Comparison of ENCODE assay signal across 8 cellular contexts in the genomic region with DNA sequence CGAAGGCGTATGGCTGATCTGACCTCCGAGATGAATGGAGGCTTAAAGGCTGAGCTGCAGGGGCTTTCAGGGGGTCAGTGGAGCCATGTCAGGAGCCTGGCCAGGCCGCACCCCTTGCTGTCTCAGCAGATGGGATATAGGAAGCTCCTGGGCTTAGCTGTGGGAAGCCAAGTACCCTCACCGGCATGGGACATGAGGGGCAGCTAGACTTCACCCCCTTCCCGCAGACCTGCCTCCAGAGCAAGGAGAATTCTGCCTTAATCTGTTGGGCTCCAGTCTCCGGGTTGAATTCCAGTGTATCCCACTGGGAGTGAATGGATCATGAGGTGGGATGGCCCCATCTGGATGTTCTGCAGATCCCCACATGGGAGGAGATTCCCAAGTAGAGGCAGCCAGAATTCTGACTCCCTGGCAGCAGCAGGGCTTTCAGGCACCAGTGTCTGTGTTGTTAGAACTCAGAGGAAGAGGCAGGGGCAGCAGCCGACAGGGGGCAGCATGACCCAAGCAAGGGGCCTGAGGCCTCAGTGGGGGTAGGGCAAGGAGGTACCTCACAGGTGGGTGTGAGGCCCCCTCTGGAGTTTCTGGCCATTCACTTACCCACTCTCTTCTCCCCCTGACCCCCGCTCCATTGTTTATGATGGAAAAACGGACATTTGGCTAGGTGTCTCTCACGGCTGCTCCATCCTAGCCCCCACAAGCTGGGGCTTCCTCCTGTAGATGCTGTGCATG. TPM values are rescaled to one million over a fixed set of nuclear protein-coding genes. Genes with fewer than 3 reads are reported as not detected.
DNase-seq lines count a peak whose midpoint lies in the region; ATAC-seq, FAIRE-seq and TF ChIP-seq lines count a peak whose summit lies in the region.

No MANE protein-coding gene starts in this region.

- BruUV-seq in K562 (replicated peaks; lab: Mats Ljungman, UMichigan) = no TSS peak

- no peak overlapping the region for H3K4me3 ChIP-seq in CD4-positive, CD25-positive, alpha-beta regulatory T cell (ENCODE audit: low read depth, low read length)
- H3K4me3 ChIP-seq in K562 = no peak overlapping the region
- H3K4me3 ChIP-seq in lower lobe of right lung = no peak overlapping the region

- intact Hi-C loops in K562 (cut with micrococcal nuclease) = loop anchor here (1.0 kb wide), 2 partner anchors 29 to 161 kb away; no protein-coding TSS in a partner anchor
- intact Hi-C loops in lower lobe of right lung (cut with DNase I) = no loop called here

- H3K27ac Mint-ChIP-seq in CD4-positive, CD25-positive, alpha-beta regulatory T cell = peak overlapping the region in 2 of 3 donors; percentile 26 to 87

- H3K9me1 ChIP-seq in K562 (ENCODE audit: control insufficient read depth, insufficient read depth, low read length) = no peaks in the 10 kb centered on the region

- ATAC-seq in CD4-positive, CD25-positive, alpha-beta regulatory T cell (ENCODE audit: low read depth in 2 of 2) = peak; percentile 38 to 59
- ATAC-seq in K562 = peak; percentile 96
- ATAC-seq in lower lobe of right lung = peak; percentile 71 to 76
- ATAC-seq in HG03095 (IDR thresholded peaks at IDR 0.05; ENCODE audit: unreplicated experiment) = no peak

- H3K4me1 ChIP-seq in CD4-positive, CD25-positive, alpha-beta regulatory T cell (ENCODE audit: control insufficient read depth, insufficient read depth, low read length, poor library complexity, severe bottlenecking) = no peaks in the 10 kb centered on the region
- H3K4me1 ChIP-seq in K562 (replicated peaks in 1 of 2; ENCODE audit: control insufficient read depth in 2 of 2, insufficient read depth in 2 of 2, low read length in 2 of 2) = peaks cover 0 to 5% of the 10 kb centered on the region in 2 experiments; a peak in 1 of 5 replicates
- peaks cover under 1% of the 10 kb centered on the region for H3K4me1 ChIP-seq in lower lobe of right lung

- peak overlapping the region in 1 of 2 experiments; percentile 71; a peak in 2 of 4 replicates for H3K9ac ChIP-seq in K562 (ENCODE audit: insufficient read depth in 1 of 2, low read depth in 2 of 2, low read length in 2 of 2)

- 41% methylated on average over 11 of the region's 11 CpGs for WGBS in K562 (ENCODE audit: insufficient coverage, low coverage, missing lambda C conversion rate)

- peak; percentile 88 to 92 (median 91) for TF ChIP-seq CTCF in K562 (IDR thresholded peaks at IDR 0.05 in 2 of 3, conservative IDR thresholded peaks at IDR 0.05 in 1 of 3; ENCODE audit: insufficient read depth in 2 of 3, low read depth in 1 of 3, low read length in 3 of 3)
- peak; percentile 61 for TF ChIP-seq CTCF in lower lobe of right lung (IDR thresholded peaks at IDR 0.05)

- H3K36me3 ChIP-seq in CD4-positive, CD25-positive, alpha-beta regulatory T cell (ENCODE audit: control insufficient read depth, insufficient read depth, low read length) = peaks cover 43% of the 10 kb centered on the region
- H3K36me3 ChIP-seq in K562 (ENCODE audit: control insufficient read depth, insufficient read depth, low read length) (peaks cover 13% of the 10 kb centered on the region; the same call in 2 of the 3 replicates), lower lobe of right lung (peaks cover 95% of the 10 kb centered on the region)

- no peak for TF ChIP-seq POLR2A in K562 (conservative IDR thresholded peaks at IDR 0.05)

- H3K4me3 Mint-ChIP-seq in CD4-positive, CD25-positive, alpha-beta regulatory T cell = no peak overlapping the region

- no peaks in the 10 kb centered on the region for H3K27me3 ChIP-seq in CD4-positive, CD25-positive, alpha-beta regulatory T cell (ENCODE audit: control insufficient read depth, insufficient read depth, low read length)
- no peaks in the 10 kb centered on the region for H3K27me3 ChIP-seq in K562 (ENCODE audit: control insufficient read depth in 2 of 2, insufficient read depth in 2 of 2, low read length in 2 of 2)
- H3K27me3 ChIP-seq in lower lobe of right lung (ENCODE audit: low read depth) = no peaks in the 10 kb centered on the region

- in situ Hi-C loops in K562 (cut with MboI) = no loop called here

- no peak overlapping the region for H2AFZ ChIP-seq in K562 (ENCODE audit: low read depth, low read length)

- no peaks in the 10 kb centered on the region for H3K9me3 ChIP-seq in CD4-positive, CD25-positive, alpha-beta regulatory T cell (ENCODE audit: control insufficient read depth in 2 of 2, low read length in 2 of 2)
- no peaks in the 10 kb centered on the region for H3K9me3 ChIP-seq in K562 (replicated peaks; ENCODE audit: control insufficient read depth, insufficient read depth, low read depth, low read length)
- no peaks in the 10 kb centered on the region for H3K9me3 ChIP-seq in lower lobe of right lung

- H3K36me3 Mint-ChIP-seq in CD4-positive, CD25-positive, alpha-beta regulatory T cell = peaks cover 17% of the 10 kb centered on the region

- POLR2A ChIA-PET in K562 (lab: Yijun Ruan, JAX) = interaction anchor here (0.8 to 63.9 kb wide), 4 partner anchors 7 to 317 kb away, joined by 3 to 1576 read pairs (median 7); a partner anchor contains a TSS

- H3K4me1 Mint-ChIP-seq in CD4-positive, CD25-positive, alpha-beta regulatory T cell = peaks cover 0 to 24% (median 9%) of the 10 kb centered on the region in 4 donors

- CTCF ChIA-PET in K562 (lab: Yijun Ruan, JAX; ENCODE audit: low intra/inter-chr PET ratio) = interaction anchor here (0.6 to 3.1 kb wide), 4 partner anchors 45 to 390 kb away, joined by 3 to 32 read pairs (median 3); no protein-coding TSS in a partner anchor

- no peaks in the 10 kb centered on the region for H3K79me2 ChIP-seq in K562 (ENCODE audit: control insufficient read depth, insufficient read depth, low read length)

- H3K27me3 Mint-ChIP-seq in CD4-positive, CD25-positive, alpha-beta regulatory T cell = no peaks in the 10 kb centered on the region

- no peaks in the 10 kb centered on the region for H4K20me1 ChIP-seq in K562 (replicated peaks; ENCODE audit: control insufficient read depth, insufficient read depth, low read length)

- no peak overlapping the region for H3K27ac ChIP-seq in CD4-positive, CD25-positive, alpha-beta regulatory T cell (ENCODE audit: insufficient read depth, low read length, poor library complexity, severe bottlenecking)
- H3K27ac ChIP-seq in K562 (ENCODE audit: extremely low read depth, low read depth, low read length) (no peak overlapping the region), lower lobe of right lung (no peak overlapping the region)

- H3K4me2 ChIP-seq in K562 (ENCODE audit: insufficient read depth, low read length) = no peak overlapping the region

- peak; percentile 33 to 68 (median 51) for DNase-seq in CD4-positive, CD25-positive, alpha-beta regulatory T cell
- DNase-seq in HT1080 (ENCODE audit: low read depth) (peak; percentile 52), UCSD-AML1 (lab: John Stamatoyannopoulos, UW; ENCODE audit: unreplicated experiment) (peak; percentile 74), K562 (ENCODE audit: extremely low read depth in 1 of 4, low spot score in 3 of 4) (peak; percentile 79 to 85 (median 81)), lower lobe of right lung (peak; percentile 73), RCC 7860 (ENCODE audit: low spot score) (no peak)
- peak; percentile 33 to 55 for DNase-seq in stimulated activated CD8-positive, alpha-beta memory T cell treated with anti-CD3 and anti-CD28 coated beads, Interleukin-2, amount 100 ng/mL, for 1 hour (ENCODE audit: low read depth in 2 of 2)

- H3K9me3 Mint-ChIP-seq in CD4-positive, CD25-positive, alpha-beta regulatory T cell = no peaks in the 10 kb centered on the region

- TF ChIP-seq RAD21 in K562 (CRISPR knock-in tag; conservative IDR thresholded peaks at IDR 0.05 in 1 of 2, IDR thresholded peaks at IDR 0.05 in 1 of 2) = peak; percentile 96 to 97

- FAIRE-seq in K562 (lab: Jason Lieb, UNC) = peak; percentile 78
- FAIRE-seq in RCC 7860 (lab: Jason Lieb, UNC) = no peak

- TF ChIP-seq EP300 in K562 (IDR thresholded peaks at IDR 0.05; ENCODE audit: low read length) = no peak

RNA-seq across cellular contexts. Expression of a gene that starts 19.1 kb away (rescaled TPM):
- 44.5 TPM for total RNA-seq in CD4-positive, CD25-positive, alpha-beta regulatory T cell
- polyA plus RNA-seq in CD4-positive, CD25-positive, alpha-beta regulatory T cell = 10 to 100 TPM; 19.9 to 74.7 (median 44.6) TPM
- total RNA-seq in HT1080 (2014; rRNA removed; shearing (Covaris generic)) = 349 and 399 TPM in 2 replicates
- polyA plus RNA-seq in HT1080 (2015; cell fraction: cytosol; rRNA removed) = 49.7 and 62.8 TPM in 2 replicates
- 57.6 and 66.0 TPM in 2 replicates for polyA plus RNA-seq in HT1080 (2015; cell fraction: nucleus; rRNA removed)
- total RNA-seq in K562 (2011; cell fraction: chromatin; rRNA removed; ENCODE audit: low replicate concordance) = 12.5 and 27.5 TPM in 2 replicates
- total RNA-seq in K562 (2011; cell fraction: nucleolus; rRNA removed) = 22.3 and 22.9 TPM in 2 replicates
- total RNA-seq in K562 (2011; cell fraction: nucleoplasm; rRNA removed) = 12.0 and 16.9 TPM in 2 replicates
- total RNA-seq in K562 (2014; rRNA removed) = 59.5 and 80.5 TPM in 2 replicates
- total RNA-seq in K562 (2014; rRNA removed; fragmentation: Illumina TruSeq; extraction: Trizol) = 18.9 and 25.3 TPM in 2 replicates
- total RNA-seq in K562 (2015; rRNA removed; fragmentation: Illumina TruSeq; extraction: Trizol) = 82.9 and 85.5 TPM in 2 replicates
- total RNA-seq in K562 (2021) = 56.0 and 59.5 TPM in 2 replicates
- polyA plus RNA-seq in K562 (2011; rRNA removed) = 64.7 and 70.7 TPM in 2 replicates
- 65.8 and 109 TPM in 2 replicates for polyA plus RNA-seq in K562 (2011; cell fraction: cytosol; rRNA removed)
- 41.7 and 43.1 TPM in 2 replicates for polyA plus RNA-seq in K562 (2011; cell fraction: nucleus; rRNA removed)
- 96.2 and 154 TPM in 2 replicates for polyA plus RNA-seq in K562 (2012)
- polyA plus RNA-seq in K562 (2014; fragmentation: Illumina TruSeq; extraction: Trizol) = 39.4 and 48.0 TPM in 2 replicates
- polyA plus RNA-seq in K562 (2014; fragmentation: Nextera tagmentation; extraction: Ambion mirVana) = 10 to 100 TPM; 10.6 to 21.7 TPM
- polyA plus RNA-seq in K562 (2014; rRNA removed) = 83.4 and 90.4 TPM in 2 replicates
- 14.5 and 26.8 TPM in 2 replicates for polyA minus RNA-seq in K562 (2011; rRNA and poly(A)+ RNA removed)
- 16.9 and 25.1 TPM in 2 replicates for polyA minus RNA-seq in K562 (2011; cell fraction: cytosol; rRNA and poly(A)+ RNA removed)
- 11.3 and 15.8 TPM in 2 replicates for polyA minus RNA-seq in K562 (2011; cell fraction: nucleus; rRNA and poly(A)+ RNA removed)
- total RNA-seq in lower lobe of right lung = 555 TPM

RNA-seq across cellular contexts. Expression of a gene that starts 27.4 kb away (rescaled TPM):
- 0.25 TPM for total RNA-seq in CD4-positive, CD25-positive, alpha-beta regulatory T cell
- not detected for polyA plus RNA-seq in CD4-positive, CD25-positive, alpha-beta regulatory T cell
- 0.26 TPM in 1 of 2 replicates, not detected in the other for total RNA-seq in HT1080 (2014; rRNA removed; shearing (Covaris generic))
- 0.17 and 0.28 TPM in 2 replicates for polyA plus RNA-seq in HT1080 (2015; cell fraction: cytosol; rRNA removed)
- 0.24 and 0.35 TPM in 2 replicates for polyA plus RNA-seq in HT1080 (2015; cell fraction: nucleus; rRNA removed)
- 0.32 and 1.1 TPM in 2 replicates for total RNA-seq in K562 (2011; cell fraction: chromatin; rRNA removed; ENCODE audit: low replicate concordance)
- 1.7 and 1.8 TPM in 2 replicates for total RNA-seq in K562 (2011; cell fraction: nucleolus; rRNA removed)
- 0.73 TPM in 1 of 2 replicates, not detected in the other for total RNA-seq in K562 (2011; cell fraction: nucleoplasm; rRNA removed)
- total RNA-seq in K562 (2014; rRNA removed) (0.20 TPM in 1 of 2 replicates, not detected in the other), K562 (2014; rRNA removed; fragmentation: Illumina TruSeq; extraction: Trizol) (0.76 TPM in 1 of 2 replicates, not detected in the other), K562 (2015; rRNA removed; fragmentation: Illumina TruSeq; extraction: Trizol) (0.14 TPM in 1 of 2 replicates, not detected in the other), K562 (2021) (0.33 and 0.36 TPM in 2 replicates), lower lobe of right lung (0.97 TPM)
- polyA plus RNA-seq in K562 (2011; rRNA removed) (0.34 and 0.46 TPM in 2 replicates), K562 (2014; fragmentation: Illumina TruSeq; extraction: Trizol) (not detected in 2 replicates), K562 (2014; fragmentation: Nextera tagmentation; extraction: Ambion mirVana) (under 1 TPM; 0.07 to 0.21 TPM), K562 (2014; rRNA removed) (0.41 and 1.2 TPM in 2 replicates)
- polyA plus RNA-seq in K562 (2011; cell fraction: cytosol; rRNA removed) = 0.76 TPM in 1 of 2 replicates, not detected in the other
- polyA plus RNA-seq in K562 (2011; cell fraction: nucleus; rRNA removed) = 1.1 TPM in 2 replicates
- polyA plus RNA-seq in K562 (2012) = 0.55 and 1.0 TPM in 2 replicates
- 0.53 TPM in 1 of 2 replicates, not detected in the other for polyA minus RNA-seq in K562 (2011; rRNA and poly(A)+ RNA removed)
- not detected in 2 replicates for polyA minus RNA-seq in K562 (2011; cell fraction: cytosol; rRNA and poly(A)+ RNA removed)
- polyA minus RNA-seq in K562 (2011; cell fraction: nucleus; rRNA and poly(A)+ RNA removed) = 0.33 and 1.1 TPM in 2 replicates

RNA-seq across cellular contexts. Expression of a gene that starts 36.5 kb away (rescaled TPM):
- 21.5 TPM for total RNA-seq in CD4-positive, CD25-positive, alpha-beta regulatory T cell
- polyA plus RNA-seq in CD4-positive, CD25-positive, alpha-beta regulatory T cell = 10 to 100 TPM; 13.5 to 16.3 (median 15.4) TPM
- 11.4 TPM in 2 replicates for total RNA-seq in HT1080 (2014; rRNA removed; shearing (Covaris generic))
- 6.6 and 8.0 TPM in 2 replicates for polyA plus RNA-seq in HT1080 (2015; cell fraction: cytosol; rRNA removed)
- 17.9 and 20.3 TPM in 2 replicates for polyA plus RNA-seq in HT1080 (2015; cell fraction: nucleus; rRNA removed)
- 51.6 and 62.7 TPM in 2 replicates for total RNA-seq in K562 (2011; cell fraction: chromatin; rRNA removed; ENCODE audit: low replicate concordance)
- total RNA-seq in K562 (2011; cell fraction: nucleolus; rRNA removed) = 34.3 and 36.0 TPM in 2 replicates
- 37.3 and 43.5 TPM in 2 replicates for total RNA-seq in K562 (2011; cell fraction: nucleoplasm; rRNA removed)
- 6.2 and 9.8 TPM in 2 replicates for total RNA-seq in K562 (2014; rRNA removed)
- total RNA-seq in K562 (2014; rRNA removed; fragmentation: Illumina TruSeq; extraction: Trizol) = 10.5 and 11.6 TPM in 2 replicates
- 12.4 and 14.5 TPM in 2 replicates for total RNA-seq in K562 (2015; rRNA removed; fragmentation: Illumina TruSeq; extraction: Trizol)
- 7.8 and 9.2 TPM in 2 replicates for total RNA-seq in K562 (2021)
- polyA plus RNA-seq in K562 (2011; rRNA removed) = 14.5 and 18.7 TPM in 2 replicates
- polyA plus RNA-seq in K562 (2011; cell fraction: cytosol; rRNA removed) = 11.4 and 12.2 TPM in 2 replicates
- 29.7 and 49.5 TPM in 2 replicates for polyA plus RNA-seq in K562 (2011; cell fraction: nucleus; rRNA removed)
- polyA plus RNA-seq in K562 (2012) = 8.8 and 16.0 TPM in 2 replicates
- polyA plus RNA-seq in K562 (2014; fragmentation: Illumina TruSeq; extraction: Trizol) = 11.1 and 14.3 TPM in 2 replicates
- 1 to 10 TPM; 2.7 to 6.4 TPM for polyA plus RNA-seq in K562 (2014; fragmentation: Nextera tagmentation; extraction: Ambion mirVana)
- polyA plus RNA-seq in K562 (2014; rRNA removed) = 14.5 and 14.6 TPM in 2 replicates
- 11.0 and 17.1 TPM in 2 replicates for polyA minus RNA-seq in K562 (2011; rRNA and poly(A)+ RNA removed)
- polyA minus RNA-seq in K562 (2011; cell fraction: cytosol; rRNA and poly(A)+ RNA removed) = 2.5 and 4.8 TPM in 2 replicates
- 11.9 and 12.7 TPM in 2 replicates for polyA minus RNA-seq in K562 (2011; cell fraction: nucleus; rRNA and poly(A)+ RNA removed)
- 19.6 TPM for total RNA-seq in lower lobe of right lung

RNA-seq across cellular contexts. Expression of a gene that starts 36.8 kb away (rescaled TPM):
- total RNA-seq in CD4-positive, CD25-positive, alpha-beta regulatory T cell = 32.4 TPM
- polyA plus RNA-seq in CD4-positive, CD25-positive, alpha-beta regulatory T cell = 10 to 100 TPM; 13.8 to 18.1 (median 15.8) TPM
- total RNA-seq in HT1080 (2014; rRNA removed; shearing (Covaris generic)) = 26.9 and 27.3 TPM in 2 replicates
- polyA plus RNA-seq in HT1080 (2015; cell fraction: cytosol; rRNA removed) = 20.8 and 22.7 TPM in 2 replicates
- 57.7 and 60.9 TPM in 2 replicates for polyA plus RNA-seq in HT1080 (2015; cell fraction: nucleus; rRNA removed)
- total RNA-seq in K562 (2011; cell fraction: chromatin; rRNA removed; ENCODE audit: low replicate concordance) = 45.6 and 82.8 TPM in 2 replicates
- 68.5 and 68.6 TPM in 2 replicates for total RNA-seq in K562 (2011; cell fraction: nucleolus; rRNA removed)
- 61.2 and 66.1 TPM in 2 replicates for total RNA-seq in K562 (2011; cell fraction: nucleoplasm; rRNA removed)
- total RNA-seq in K562 (2014; rRNA removed) (12.3 and 15.6 TPM in 2 replicates), K562 (2014; rRNA removed; fragmentation: Illumina TruSeq; extraction: Trizol) (13.2 and 14.4 TPM in 2 replicates), K562 (2015; rRNA removed; fragmentation: Illumina TruSeq; extraction: Trizol) (17.9 and 20.0 TPM in 2 replicates), K562 (2021) (19.5 and 20.1 TPM in 2 replicates), lower lobe of right lung (55.5 TPM)
- polyA plus RNA-seq in K562 (2011; rRNA removed) (16.8 and 18.3 TPM in 2 replicates), K562 (2014; fragmentation: Illumina TruSeq; extraction: Trizol) (18.7 and 21.6 TPM in 2 replicates), K562 (2014; fragmentation: Nextera tagmentation; extraction: Ambion mirVana) (1 to 10 TPM; 1.9 to 5.6 TPM), K562 (2014; rRNA removed) (13.8 and 16.5 TPM in 2 replicates)
- 16.5 and 17.9 TPM in 2 replicates for polyA plus RNA-seq in K562 (2011; cell fraction: cytosol; rRNA removed)
- 58.2 and 61.1 TPM in 2 replicates for polyA plus RNA-seq in K562 (2011; cell fraction: nucleus; rRNA removed)
- 18.6 and 29.4 TPM in 2 replicates for polyA plus RNA-seq in K562 (2012)
- 17.0 and 18.0 TPM in 2 replicates for polyA minus RNA-seq in K562 (2011; rRNA and poly(A)+ RNA removed)
- 13.9 and 14.6 TPM in 2 replicates for polyA minus RNA-seq in K562 (2011; cell fraction: cytosol; rRNA and poly(A)+ RNA removed)
- 17.0 and 26.4 TPM in 2 replicates for polyA minus RNA-seq in K562 (2011; cell fraction: nucleus; rRNA and poly(A)+ RNA removed)
